ENCODE assay signal across 19 cellular contexts in genomic region chr21:34726627-34727337, GRCh38. TPM values are rescaled to one million over a fixed set of nuclear protein-coding genes. Genes with fewer than 3 reads are reported as not detected.
A peak's percentile ranks its signal among the peaks of the same experiment; 100 is the strongest.
DNase-seq lines count a peak whose midpoint lies in the region; ATAC-seq and TF ChIP-seq lines count a peak whose summit lies in the region.
"Had no signal": no experiment of that assay in that cellular context is flagged by ENCODE, and none has a peak within 500 bp of the region (broad histone marks: within the 10 kb centered on the region; RNA-seq: fewer than 3 reads in every experiment).

No MANE protein-coding gene starts in this region.

- DNase-seq in SIG-M5 treated with dmso at 0.1 percent for 504 hours (lab: John Stamatoyannopoulos, UW; ENCODE audit: unreplicated experiment) (peak; percentile 20), SIG-M5 (lab: John Stamatoyannopoulos, UW) (no peak), amniotic epithelial cell (ENCODE audit: low read depth) (peak; percentile 51), C1 segment of cervical spinal cord (lab: John Stamatoyannopoulos, UW) (no peak)
- DNase-seq: activated CD4-positive, alpha-beta T cell treated with anti-CD3 and anti-CD28 coated beads for 4 hours; aorta; CD4-positive, alpha-beta T cell; cortex of kidney; MG63; NCI-H2107; NCI-H748 treated with DMSO at 0.1 percent for 48 hours; ovary; small intestine; stimulated activated naive CD4-positive, alpha-beta T cell treated with Interleukin-2 at 50 U/mL for 16 hours; upper lobe of left lung had no signal

- H3K27ac ChIP-seq in mesodermal cell (ENCODE audit: low read depth, low read length, severe bottlenecking), result peak overlapping the region; percentile 29
- H3K27ac ChIP-seq: ovary, upper lobe of left lung had no signal

- 77 to 80% methylated on average over 4 to 5 of the region's 5 CpGs for WGBS in mesodermal cell (ENCODE audit: insufficient coverage in 2 of 2), 2 experiments

- no peaks in the 10 kb centered on the region for H4K20me1 ChIP-seq in Loucy (ENCODE audit: insufficient read depth, low read length, poor library complexity, severe bottlenecking)

- no peaks in the 10 kb centered on the region for H3K79me2 ChIP-seq in Loucy (ENCODE audit: insufficient read depth, low read length)

- no peak overlapping the region for H3K9ac ChIP-seq in Loucy (ENCODE audit: low read depth, low read length, poor library complexity, severe bottlenecking)

- H3K36me3 ChIP-seq in Loucy (ENCODE audit: insufficient read depth, low read length) (no peaks in the 10 kb centered on the region), mesodermal cell (ENCODE audit: control insufficient read depth, insufficient read depth, low read length) (no peaks in the 10 kb centered on the region)
- H3K36me3 ChIP-seq: MG63, ovary, upper lobe of left lung had no signal

- peaks cover 8% of the 10 kb centered on the region for H3K4me1 ChIP-seq in Loucy (ENCODE audit: insufficient read depth, low read length, poor library complexity, severe bottlenecking)
- peaks cover 11% of the 10 kb centered on the region for H3K4me1 ChIP-seq in mesodermal cell (ENCODE audit: control insufficient read depth, insufficient read depth, low read length, poor library complexity, severe bottlenecking)

- H3K27me3 ChIP-seq in Loucy (ENCODE audit: insufficient read depth, low read length, poor library complexity, severe bottlenecking), result no peaks in the 10 kb centered on the region
- H3K27me3 ChIP-seq: MG63, ovary, upper lobe of left lung had no signal

- H3K9me2 ChIP-seq in Loucy (replicated peaks; ENCODE audit: low read depth, low read length), result no peaks in the 10 kb centered on the region

- H3K9me3 ChIP-seq in Loucy (ENCODE audit: insufficient read depth, low read depth, low read length) (no peaks in the 10 kb centered on the region), mesodermal cell (ENCODE audit: control insufficient read depth, low read length) (no peaks in the 10 kb centered on the region)
- H3K9me3 ChIP-seq: MG63, ovary, upper lobe of left lung had no signal

- H2AFZ ChIP-seq in Loucy (ENCODE audit: low read length), result no peak overlapping the region

- no peak for ATAC-seq in GM21526 (IDR thresholded peaks at IDR 0.05; ENCODE audit: low FRiP score, unreplicated experiment)
- ATAC-seq in HG02970 (IDR thresholded peaks at IDR 0.05; ENCODE audit: low FRiP score, unreplicated experiment), result no peak

- H3K4me2 ChIP-seq in Loucy (ENCODE audit: low read depth, low read length, poor library complexity, severe bottlenecking), result peak overlapping the region; percentile 18

- H3F3A ChIP-seq in Loucy (ENCODE audit: low read depth), result no peaks in the 10 kb centered on the region

- no peak for TF ChIP-seq CTCF in Loucy (conservative IDR thresholded peaks at IDR 0.05; ENCODE audit: low read length)

- H3K4me3 ChIP-seq in Loucy (ENCODE audit: low read length, poor library complexity, severe bottlenecking) (no peak overlapping the region), mesodermal cell (ENCODE audit: extremely low read depth, insufficient read depth, low read length, poor library complexity, severe bottlenecking) (no peak overlapping the region)
- H3K4me3 ChIP-seq: MG63, ovary, upper lobe of left lung had no signal

RNA-seq across cellular contexts. Expression of gene CLIC6, which starts 58.0 kb away (rescaled TPM):
- polyA plus RNA-seq in mesodermal cell (2013, experiment 1 of 2), result 3.4 TPM
- 1.6 TPM for polyA plus RNA-seq in mesodermal cell (2013, experiment 2 of 2)

Comparison
In these comparisons a context has a peak if more than half of its experiments do, and no peak if none do; other contexts are left out.
1. DNase-seq: peak in SIG-M5 treated with dmso at 0.1 percent for 504 hours (single experiment) and amniotic epithelial cell (single experiment); none in SIG-M5 (single experiment) and C1 segment of cervical spinal cord (0 of 14).